7 cellular contexts compared by ENCODE assay signal in the genomic region with DNA sequence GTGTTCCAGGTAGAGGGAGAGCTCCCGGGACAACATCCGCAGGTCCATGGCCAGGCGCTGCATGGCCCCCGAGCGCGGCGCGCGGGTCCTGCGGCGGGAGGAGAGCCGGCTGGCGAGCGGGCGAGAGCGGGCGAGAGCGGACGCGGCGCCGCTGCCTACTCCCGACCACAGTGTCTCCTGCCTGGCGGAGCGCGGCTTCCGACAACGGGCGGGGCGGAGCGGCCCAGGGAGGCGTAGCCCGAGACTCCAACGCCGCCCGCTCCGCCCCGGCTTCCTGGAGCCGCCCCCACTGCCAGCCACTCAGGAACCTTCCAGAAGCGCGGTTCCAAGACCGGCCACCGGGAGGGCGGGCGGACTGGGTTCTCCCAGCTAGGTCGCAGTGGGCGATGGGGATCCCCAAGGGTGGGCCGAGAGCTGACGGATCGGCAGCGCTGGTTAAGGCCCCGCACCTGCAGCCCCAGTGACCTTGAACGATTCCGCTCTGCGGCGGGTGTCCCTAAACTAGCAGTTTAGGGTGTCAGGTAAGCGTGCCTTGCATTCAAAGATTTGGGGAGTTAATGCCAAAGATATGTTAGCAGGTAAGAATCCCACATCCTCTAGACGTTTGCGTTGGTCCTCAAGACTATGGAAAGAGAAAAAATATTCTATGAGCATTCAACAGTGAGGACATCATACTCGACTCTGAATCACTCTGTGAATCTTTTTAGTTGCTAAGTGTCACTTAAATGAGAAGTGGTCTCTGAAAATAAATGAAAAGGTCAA. TPM values are rescaled to one million over a fixed set of nuclear protein-coding genes. Genes with fewer than 3 reads are reported as not detected.
DNase-seq lines count a peak whose midpoint lies in the region; ATAC-seq and TF ChIP-seq lines count a peak whose summit lies in the region.

A gene with protein sequence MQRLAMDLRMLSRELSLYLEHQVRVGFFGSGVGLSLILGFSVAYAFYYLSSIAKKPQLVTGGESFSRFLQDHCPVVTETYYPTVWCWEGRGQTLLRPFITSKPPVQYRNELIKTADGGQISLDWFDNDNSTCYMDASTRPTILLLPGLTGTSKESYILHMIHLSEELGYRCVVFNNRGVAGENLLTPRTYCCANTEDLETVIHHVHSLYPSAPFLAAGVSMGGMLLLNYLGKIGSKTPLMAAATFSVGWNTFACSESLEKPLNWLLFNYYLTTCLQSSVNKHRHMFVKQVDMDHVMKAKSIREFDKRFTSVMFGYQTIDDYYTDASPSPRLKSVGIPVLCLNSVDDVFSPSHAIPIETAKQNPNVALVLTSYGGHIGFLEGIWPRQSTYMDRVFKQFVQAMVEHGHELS (minus strand): TSS at position 172 of the 762 bp plus-strand sequence. CDS start 109 bp downstream, at position 63.

- ATAC-seq in GM18498 (IDR thresholded peaks at IDR 0.05; ENCODE audit: unreplicated experiment), result peak; percentile 96
- peak; percentile 96 for ATAC-seq in HG02885 (IDR thresholded peaks at IDR 0.05; ENCODE audit: poor library complexity, unreplicated experiment)

- H3K9me2 ChIP-seq in hepatocyte (replicated peaks; ENCODE audit: insufficient read depth), result no peaks in the 10 kb centered on the region

- peak within 1 kb of the TSS; percentile 89 for H3K4me2 ChIP-seq in hepatocyte

- H3K36me3 ChIP-seq in ascending aorta (peaks cover 0 to 4% of the 10 kb centered on the region in 2 donors), hepatocyte (replicated peaks; ENCODE audit: insufficient read depth, low read depth) (no peaks in the 10 kb centered on the region)

- intact Hi-C loops in T-helper 2 cell treated with Interferon-gamma antibody and Interleukin-4, amounts not matched to agents 100 ng/mL and 5 ng/mL, for 36 hours (cut with micrococcal nuclease), result loop anchor here (1.0 kb wide), 5 partner anchors 22 to 593 kb away; a partner anchor contains a TSS
- intact Hi-C loops in ascending aorta (cut with DNase I), result loop anchor here (1.0 to 10.0 kb wide), 7 partner anchors 36 to 1403 kb away; a partner anchor contains a TSS

- H3K4me1 ChIP-seq in ascending aorta, result peaks cover 0 to 2% of the 10 kb centered on the region in 2 donors
- H3K4me1 ChIP-seq in hepatocyte (ENCODE audit: insufficient read depth), result peaks cover 9% of the 10 kb centered on the region

- H4K20me1 ChIP-seq in hepatocyte (ENCODE audit: insufficient read depth, poor library complexity, severe bottlenecking), result no peaks in the 10 kb centered on the region

- TF ChIP-seq CTCF in ascending aorta (IDR thresholded peaks at IDR 0.05) (peak; percentile 48 to 83 (median 49)), hepatocyte (IDR thresholded peaks at IDR 0.05; ENCODE audit: poor library complexity) (peak; percentile 33)

- H3K79me2 ChIP-seq in hepatocyte, result peaks cover 25% of the 10 kb centered on the region

- peak within 1 kb of the TSS; percentile 89 for H2AFZ ChIP-seq in hepatocyte

- H3K27me3 ChIP-seq in ascending aorta (no peaks in the 10 kb centered on the region), hepatocyte (no peaks in the 10 kb centered on the region)

- peak within 1 kb of the TSS; percentile 96 to 97 for H3K27ac ChIP-seq in ascending aorta
- peak within 1 kb of the TSS; percentile 87 for H3K27ac ChIP-seq in hepatocyte

- H3K9me3 ChIP-seq in ascending aorta (no peaks in the 10 kb centered on the region), hepatocyte (ENCODE audit: low read depth) (no peaks in the 10 kb centered on the region)

- H3K4me3 ChIP-seq in ascending aorta (peak within 1 kb of the TSS; percentile 94 to 98), hepatocyte (peak within 1 kb of the TSS; percentile 78)

- peak; percentile 65 for DNase-seq in NCI-H1694 treated with DMSO at 0.1 percent for 48 hours (lab: John Stamatoyannopoulos, UW)
- DNase-seq in ascending aorta (ENCODE audit: low spot score in 2 of 2), result peak; percentile 73 to 96
- DNase-seq in hepatocyte (ENCODE audit: low spot score), result peak; percentile 98
- peak; percentile 93 for DNase-seq in retina

- 5% methylated on average over 41 of the region's 60 CpGs for WGBS in hepatocyte (ENCODE audit: low lambda C conversion rate, missing lambda C conversion rate)

RNA-seq across cellular contexts. Expression of the gene that starts here (rescaled TPM):
- 50.5 and 53.6 TPM in 2 replicates for total RNA-seq in T-helper 2 cell treated with Interferon-gamma antibody and Interleukin-4, amounts not matched to agents 100 ng/mL and 5 ng/mL, for 36 hours
- 9.6 TPM for total RNA-seq in ascending aorta
- total RNA-seq in hepatocyte, result 51.6 and 60.1 TPM in 2 replicates
- polyA plus RNA-seq in hepatocyte, result 45.0 and 45.9 TPM in 2 replicates

Comparison
In these comparisons a context has a peak if more than half of its experiments do, and no peak if none do; other contexts are left out.
1. Peak in every context shown above with its lines: DNase-seq, ATAC-seq, H3K4me3 ChIP-seq and H3K27ac ChIP-seq.